Comparison of ENCODE assay signal across 8 cellular contexts in genomic region chr6:6712258-6712978, GRCh38.
DNase-seq lines count a peak whose midpoint lies in the region; ATAC-seq, FAIRE-seq and TF ChIP-seq lines count a peak whose summit lies in the region.

No MANE protein-coding gene starts in this region.

- peak; percentile 49 to 55 for TF ChIP-seq RAD21 in A549 (conservative IDR thresholded peaks at IDR 0.05 in 1 of 2, IDR thresholded peaks at IDR 0.05 in 1 of 2)

- FAIRE-seq in A549 (lab: Jason Lieb, UNC) (no peak), GM12892 (lab: Jason Lieb, UNC) (no peak)

- H3K27ac ChIP-seq in A549 (peak overlapping the region; percentile 68 to 80), Panc1 (ENCODE audit: low read length) (no peak overlapping the region), spleen (peak overlapping the region in 7 of 8 donors; percentile 33 to 86 (median 66)), trophoblast cell (ENCODE audit: low read depth, low read length) (no peak overlapping the region)

- no peaks in the 10 kb centered on the region for H3K36me3 ChIP-seq in Panc1 (ENCODE audit: control insufficient read depth, insufficient read depth, low read length)
- no peaks in the 10 kb centered on the region for H3K36me3 ChIP-seq in spleen
- no peaks in the 10 kb centered on the region for H3K36me3 ChIP-seq in trophoblast cell (ENCODE audit: control insufficient read depth in 1 of 2, insufficient read depth in 2 of 2, low read length in 2 of 2)

- H3K14ac ChIP-seq in trophoblast cell (ENCODE audit: low read length) = no peak overlapping the region

- no peak overlapping the region for H2BK120ac ChIP-seq in trophoblast cell (ENCODE audit: insufficient read depth, low read length, poor library complexity)

- H2BK5ac ChIP-seq in trophoblast cell (ENCODE audit: low read depth, low read length, poor library complexity) = no peak overlapping the region

- no peaks in the 10 kb centered on the region for H3K79me2 ChIP-seq in trophoblast cell (ENCODE audit: control insufficient read depth, insufficient read depth, low read length, poor library complexity)

- H4K8ac ChIP-seq in trophoblast cell (ENCODE audit: low read depth, low read length) = no peak overlapping the region

- no peak overlapping the region for H2AFZ ChIP-seq in trophoblast cell (ENCODE audit: insufficient read depth, low read length, poor library complexity)

- H3K27me3 ChIP-seq in Panc1 (ENCODE audit: control insufficient read depth, insufficient read depth, low read length) (no peaks in the 10 kb centered on the region), spleen (replicated peaks in 1 of 7) (no peaks in the 10 kb centered on the region), trophoblast cell (ENCODE audit: insufficient read depth, low read length) (no peaks in the 10 kb centered on the region)

- H3K4me1 ChIP-seq in A549 (peaks cover 21% of the 10 kb centered on the region), Panc1 (ENCODE audit: control insufficient read depth, insufficient read depth, low read length) (no peaks in the 10 kb centered on the region), spleen (peaks cover 10 to 58% (median 29%) of the 10 kb centered on the region in 6 donors), trophoblast cell (ENCODE audit: control insufficient read depth in 1 of 2, insufficient read depth in 2 of 2, low read length in 2 of 2) (no peaks in the 10 kb centered on the region)

- ATAC-seq in A549 (peak; percentile 89 to 92), GM19395 (IDR thresholded peaks at IDR 0.05; ENCODE audit: unreplicated experiment) (peak; percentile 15), Panc1 (peak; percentile 51; the same call in 1 of the 2 replicates)

- H3K4me3 ChIP-seq in A549 (no peak overlapping the region), Panc1 (ENCODE audit: low read depth in 2 of 2, low read length in 2 of 2) (no peak overlapping the region), foreskin fibroblast (ENCODE audit: low read depth in 1 of 2, low read length in 2 of 2) (no peak overlapping the region), spleen (peak overlapping the region in 1 of 8 donors; percentile 34), trophoblast cell (ENCODE audit: low read depth, low read length) (no peak overlapping the region)

- no peak overlapping the region for H2BK12ac ChIP-seq in trophoblast cell (ENCODE audit: low read length)

- H4K12ac ChIP-seq in trophoblast cell (ENCODE audit: low read depth, low read length) = no peak overlapping the region

- no peaks in the 10 kb centered on the region for H3K79me1 ChIP-seq in trophoblast cell (ENCODE audit: low read length)

- 29% methylated on average over 10 of the region's 15 CpGs for WGBS in A549 (ENCODE audit: missing lambda C conversion rate)
- WGBS in spleen, 5 donors = 35 to 50% (median 45%) methylated on average over 13 to 15 of the region's 15 CpGs
- WGBS in trophoblast cell (ENCODE audit: extremely low coverage, insufficient coverage, insufficient read length) = no CpG with 5 or more reads among the region's 15 CpGs

- CTCF ChIA-PET in A549 (lab: Yijun Ruan, JAX) (interaction anchor here (0.7 to 5.1 kb wide), 12 partner anchors 9 to 539 kb away, joined by 3 to 45 read pairs (median 4); no protein-coding TSS in a partner anchor), Panc1 (lab: Charles Lee) (no interaction called here)

- no peak overlapping the region for H3K4ac ChIP-seq in trophoblast cell (ENCODE audit: low read depth, low read length)

- no peak overlapping the region for H3K23ac ChIP-seq in trophoblast cell (ENCODE audit: low read length)

- TF ChIP-seq POLR2A in A549 (IDR thresholded peaks at IDR 0.05; ENCODE audit: low read length) (no peak), spleen (IDR thresholded peaks at IDR 0.05) (no peak), GM12892 (IDR thresholded peaks at IDR 0.05; ENCODE audit: low read depth, low read length) (no peak)

- no peak overlapping the region for H4K91ac ChIP-seq in trophoblast cell (ENCODE audit: low read depth, low read length)

- no peak for TF ChIP-seq EP300 in A549 (IDR thresholded peaks at IDR 0.05)

- H2AK5ac ChIP-seq in trophoblast cell (ENCODE audit: low read length) = no peak overlapping the region

- H3K18ac ChIP-seq in trophoblast cell (ENCODE audit: low read length) = no peak overlapping the region

- intact Hi-C loops in Panc1 (cut with micrococcal nuclease; ENCODE audit: unreplicated experiment) (no loop called here), spleen (cut with DNase I; ENCODE audit: low total_unique reads) (no loop called here)

- H3K9me3 ChIP-seq in A549 = no peaks in the 10 kb centered on the region
- H3K9me3 ChIP-seq in Panc1 (ENCODE audit: control insufficient read depth, insufficient read depth, low read depth, low read length) = no peaks in the 10 kb centered on the region
- no peaks in the 10 kb centered on the region for H3K9me3 ChIP-seq in spleen
- H3K9me3 ChIP-seq in trophoblast cell (ENCODE audit: insufficient read depth, low read depth, low read length) = peaks cover 2% of the 10 kb centered on the region

- H3K4me2 ChIP-seq in A549 (peak overlapping the region; percentile 65), trophoblast cell (ENCODE audit: low read length) (no peak overlapping the region)

- in situ Hi-C loops in Panc1 (cut with HindIII; ENCODE audit: low pct_unique_long_range_greater_than_20kb, low sequenced_read_pairs) = no loop called here

- DNase-seq in A549 (ENCODE audit: low read depth in 1 of 2, low spot score in 1 of 2) (peak; percentile 60 to 83), Panc1 (ENCODE audit: low read depth, low spot score) (no peak), foreskin fibroblast (peak; percentile 46 to 73), spleen (no peak), trophoblast cell (no peak), NCI-H2196 treated with DMSO at 0.1 percent for 48 hours (lab: John Stamatoyannopoulos, UW; ENCODE audit: unreplicated experiment) (no peak), GM12892 (ENCODE audit: insufficient read length) (no peak)

- no peak overlapping the region for H3K9ac ChIP-seq in trophoblast cell (ENCODE audit: low read length)

- no TSS peak for BruUV-seq in Panc1 (replicated peaks; lab: Mats Ljungman, UMichigan)

- TF ChIP-seq CTCF in A549 (IDR thresholded peaks at IDR 0.05) = peak; percentile 37; the same call in 2 of the 3 replicates
- no peak for TF ChIP-seq CTCF in Panc1 (IDR thresholded peaks at IDR 0.05)
- TF ChIP-seq CTCF in foreskin fibroblast (IDR thresholded peaks at IDR 0.05; ENCODE audit: low read depth, low read length) = no peak
- no peak for TF ChIP-seq CTCF in spleen (IDR thresholded peaks at IDR 0.05 in 8 of 11, conservative IDR thresholded peaks at IDR 0.05 in 3 of 11)

- POLR2A ChIA-PET in A549 (lab: Yijun Ruan, JAX) = no interaction called here
- POLR2A ChIA-PET in Panc1 (lab: Charles Lee) = no interaction called here

TF ChIP-seq in A549, 52 proteins besides CTCF, POLR2A, EP300 and RAD21:
- TF ChIP-seq HOXB5 (CRISPR knock-in tag; IDR thresholded peaks at IDR 0.05) (peak; percentile 95), SMC3 (IDR thresholded peaks at IDR 0.05) (peak; percentile 41), JUNB (IDR thresholded peaks at IDR 0.05) (no peak), CEBPB (IDR thresholded peaks at IDR 0.05) (peak in 1 of 2 experiments; percentile 35; a peak in 1 of 4 replicates), REST (IDR thresholded peaks at IDR 0.05) (no peak), FOSL2 (IDR thresholded peaks at IDR 0.05) (no peak), FOSL2 (CRISPR knock-in tag; IDR thresholded peaks at IDR 0.05) (peak; percentile 66), HOXA7 (CRISPR knock-in tag; IDR thresholded peaks at IDR 0.05) (no peak), RNF2 (IDR thresholded peaks at IDR 0.05; ENCODE audit: borderline replicate concordance, low read depth) (no peak), GATA3 (IDR thresholded peaks at IDR 0.05; ENCODE audit: borderline replicate concordance) (no peak), KDM5A (IDR thresholded peaks at IDR 0.05) (no peak), HOXB13 (CRISPR knock-in tag; IDR thresholded peaks at IDR 0.05; ENCODE audit: low read depth) (no peak)
TF ChIP-seq in A549: peak in this region for 4.

Comparison
In these comparisons a context has a peak if more than half of its experiments do, and no peak if none do; other contexts are left out.
1. ATAC-seq: peak in every context shown above with its lines; median percentile 90 in A549; 51 in Panc1; 15 in GM19395.
2. DNase-seq: peak in A549 (2 of 2) and foreskin fibroblast (2 of 2); none in Panc1 (single experiment), spleen (single experiment), trophoblast cell (0 of 2), NCI-H2196 treated with DMSO at 0.1 percent for 48 hours (single experiment) and GM12892 (single experiment).
3. H3K27ac ChIP-seq: peak in A549 (2 of 2) and spleen (7 of 8); none in Panc1 (single experiment) and trophoblast cell (single experiment).